In genomic region chr12:32061033-32061432, GRCh38 we compare ENCODE assay signal across 10 cellular contexts.
"Had no signal": no experiment of that assay in that cellular context is flagged by ENCODE, and none has a peak within 500 bp of the region (broad histone marks: within the 10 kb centered on the region; RNA-seq: fewer than 3 reads in every experiment).

No MANE protein-coding gene starts in this region.

- H3K9me3 Mint-ChIP-seq: activated CD8-positive, alpha-beta T cell treated with anti-CD3 and anti-CD28 coated beads for 36 hours; activated naive CD4-positive, alpha-beta T cell treated with anti-CD3 and anti-CD28 coated beads, Interleukin-2, amount 10 ng/mL, durations not matched to agents 7 days and 5 days; activated T-cell treated with anti-CD3 and anti-CD28 coated beads, Interleukin-2, amount 50 U/mL, for 72 hours; activated T-helper 2 cell treated with anti-CD3 and anti-CD28 coated beads, Interferon-gamma antibody, Interleukin-2, Interleukin-4, amounts not matched to agents 10 μg/mL and 5 μg/mL and 100 μg/mL, durations not matched to agents 14 hours and 24 hours and 36 hours had no signal

- H3K36me3 ChIP-seq: adrenal gland, breast epithelium, WERI-Rb-1 had no signal

- H3K4me3 Mint-ChIP-seq: activated CD8-positive, alpha-beta T cell treated with anti-CD3 and anti-CD28 coated beads for 36 hours; activated naive CD4-positive, alpha-beta T cell treated with anti-CD3 and anti-CD28 coated beads, Interleukin-2, amount 10 ng/mL, durations not matched to agents 7 days and 5 days; activated T-cell treated with anti-CD3 and anti-CD28 coated beads, Interleukin-2, amount 50 U/mL, for 72 hours had no signal

- H3K9me3 ChIP-seq: adrenal gland, breast epithelium had no signal

- H3K27ac ChIP-seq: adrenal gland, breast epithelium, coronary artery, SK-N-MC, WERI-Rb-1 had no signal

- H3K4me3 ChIP-seq: adrenal gland, SK-N-MC had no signal

- H3K36me3 Mint-ChIP-seq: activated naive CD4-positive, alpha-beta T cell treated with anti-CD3 and anti-CD28 coated beads, Interleukin-2, amount 10 ng/mL, durations not matched to agents 7 days and 5 days; activated naive CD8-positive, alpha-beta T cell treated with anti-CD3 and anti-CD28 coated beads, Interleukin-2, amount 10 ng/mL, durations not matched to agents 7 days and 5 days had no signal

- H3K4me1 ChIP-seq: adrenal gland, breast epithelium had no signal

- H3K27ac Mint-ChIP-seq: activated naive CD8-positive, alpha-beta T cell treated with anti-CD3 and anti-CD28 coated beads, Interleukin-2, amount 10 ng/mL, durations not matched to agents 7 days and 5 days; activated T-cell treated with anti-CD3 and anti-CD28 coated beads, Interleukin-2, amount 50 U/mL, for 72 hours; activated T-helper 2 cell treated with anti-CD3 and anti-CD28 coated beads, Interferon-gamma antibody, Interleukin-2, Interleukin-4, amounts not matched to agents 10 μg/mL and 5 μg/mL and 100 μg/mL, durations not matched to agents 14 hours and 24 hours and 36 hours had no signal

- H3K27me3 Mint-ChIP-seq: activated naive CD8-positive, alpha-beta T cell treated with anti-CD3 and anti-CD28 coated beads, Interleukin-2, amount 10 ng/mL, durations not matched to agents 7 days and 5 days had no signal

- H3K27me3 ChIP-seq: adrenal gland, breast epithelium had no signal
